9 cellular contexts compared by ENCODE assay signal in the genomic region with DNA sequence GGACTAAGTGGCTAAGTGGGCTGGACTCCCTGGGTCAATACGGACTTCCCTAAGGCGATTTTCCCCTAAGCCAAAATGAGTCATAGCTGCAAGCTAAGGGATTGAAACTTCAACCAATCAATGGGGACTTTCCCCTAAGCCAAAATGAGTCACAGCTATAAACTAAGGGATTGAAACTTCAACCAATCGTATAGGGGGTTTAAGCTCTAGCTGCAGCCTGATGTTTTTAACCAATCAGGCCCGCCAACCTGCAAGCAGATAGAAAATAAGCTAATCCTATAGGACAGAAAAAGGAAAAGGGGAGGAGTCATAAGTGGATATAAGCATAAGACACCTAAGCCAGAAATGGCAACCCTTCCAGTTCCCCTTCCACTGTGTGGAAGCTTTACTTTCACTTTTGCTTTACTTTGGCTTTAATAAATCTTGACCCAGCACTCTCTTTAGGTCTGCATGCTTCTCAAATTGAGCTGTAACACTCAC.
DNase-seq lines count a peak whose midpoint lies in the region; ATAC-seq and TF ChIP-seq lines count a peak whose summit lies in the region.
"Had no signal": no experiment of that assay in that cellular context is flagged by ENCODE, and none has a peak within 500 bp of the region (broad histone marks: within the 10 kb centered on the region; RNA-seq: fewer than 3 reads in every experiment).

No MANE protein-coding gene starts in this region.

- H3K36me3 Mint-ChIP-seq in activated T-helper 17 cell treated with anti-CD3 and anti-CD28 coated beads, Interleukin-2, amount 50 U/mL, for 72 hours (ENCODE audit: low read depth), result no peaks in the 10 kb centered on the region
- peaks cover 5% of the 10 kb centered on the region for H3K36me3 Mint-ChIP-seq in nephron progenitor cell (ENCODE audit: low read depth)

- peaks cover 10% of the 10 kb centered on the region for H3K9me3 Mint-ChIP-seq in activated T-helper 17 cell treated with anti-CD3 and anti-CD28 coated beads, Interleukin-2, amount 50 U/mL, for 72 hours
- H3K9me3 Mint-ChIP-seq in nephron progenitor cell, result peaks cover 12% of the 10 kb centered on the region

- no peak for TF ChIP-seq CTCF in nephron progenitor cell (IDR thresholded peaks at IDR 0.05)

- DNase-seq in nephron progenitor cell, result no peak
- DNase-seq in activated effector memory CD4-positive, alpha-beta T cell treated with anti-CD3 and anti-CD28 coated beads, Interleukin-2, amount 50 U/mL, for 16 hours, result no peak
- DNase-seq in NCI-H446 treated with DMSO at 0.1 percent for 48 hours (lab: John Stamatoyannopoulos, UW), result no peak
- DNase-seq: anterior cingulate cortex, T-helper 17 cell had no signal

- H3K4me1 Mint-ChIP-seq in activated T-helper 17 cell treated with anti-CD3 and anti-CD28 coated beads, Interleukin-2, amount 50 U/mL, for 72 hours, result peaks cover 8% of the 10 kb centered on the region
- H3K4me1 Mint-ChIP-seq in nephron progenitor cell, result peaks cover 20% of the 10 kb centered on the region
- H3K4me1 Mint-ChIP-seq: T-helper 17 cell had no signal

- ATAC-seq in GM18508 (IDR thresholded peaks at IDR 0.05; ENCODE audit: insufficient read depth, unreplicated experiment), result peak; percentile 73
- ATAC-seq in GM21360 (IDR thresholded peaks at IDR 0.05; ENCODE audit: unreplicated experiment), result peak; percentile 87
- ATAC-seq in HG03175 (IDR thresholded peaks at IDR 0.05; ENCODE audit: unreplicated experiment), result peak; percentile 84
- peak; percentile 44 for ATAC-seq in activated T-helper 17 cell treated with anti-CD3 and anti-CD28 coated beads, Interleukin-2, amount 50 U/mL, for 72 hours (replicated peaks)
- ATAC-seq: T-helper 17 cell had no signal

- no peak overlapping the region for H3K27ac Mint-ChIP-seq in activated T-helper 17 cell treated with anti-CD3 and anti-CD28 coated beads, Interleukin-2, amount 50 U/mL, for 72 hours
- no peak overlapping the region for H3K27ac Mint-ChIP-seq in nephron progenitor cell
- H3K27ac Mint-ChIP-seq: T-helper 17 cell had no signal

- no peaks in the 10 kb centered on the region for H3K27me3 Mint-ChIP-seq in activated T-helper 17 cell treated with anti-CD3 and anti-CD28 coated beads, Interleukin-2, amount 50 U/mL, for 72 hours
- H3K27me3 Mint-ChIP-seq in nephron progenitor cell (ENCODE audit: low read depth, poor library complexity), result no peaks in the 10 kb centered on the region
- H3K27me3 Mint-ChIP-seq: T-helper 17 cell had no signal

- H3K4me3 Mint-ChIP-seq in activated T-helper 17 cell treated with anti-CD3 and anti-CD28 coated beads, Interleukin-2, amount 50 U/mL, for 72 hours, result peak overlapping the region; percentile 57
- H3K4me3 Mint-ChIP-seq in nephron progenitor cell, result no peak overlapping the region
- H3K4me3 Mint-ChIP-seq: T-helper 17 cell had no signal
